9 cellular contexts compared by ENCODE assay signal in the genomic region with DNA sequence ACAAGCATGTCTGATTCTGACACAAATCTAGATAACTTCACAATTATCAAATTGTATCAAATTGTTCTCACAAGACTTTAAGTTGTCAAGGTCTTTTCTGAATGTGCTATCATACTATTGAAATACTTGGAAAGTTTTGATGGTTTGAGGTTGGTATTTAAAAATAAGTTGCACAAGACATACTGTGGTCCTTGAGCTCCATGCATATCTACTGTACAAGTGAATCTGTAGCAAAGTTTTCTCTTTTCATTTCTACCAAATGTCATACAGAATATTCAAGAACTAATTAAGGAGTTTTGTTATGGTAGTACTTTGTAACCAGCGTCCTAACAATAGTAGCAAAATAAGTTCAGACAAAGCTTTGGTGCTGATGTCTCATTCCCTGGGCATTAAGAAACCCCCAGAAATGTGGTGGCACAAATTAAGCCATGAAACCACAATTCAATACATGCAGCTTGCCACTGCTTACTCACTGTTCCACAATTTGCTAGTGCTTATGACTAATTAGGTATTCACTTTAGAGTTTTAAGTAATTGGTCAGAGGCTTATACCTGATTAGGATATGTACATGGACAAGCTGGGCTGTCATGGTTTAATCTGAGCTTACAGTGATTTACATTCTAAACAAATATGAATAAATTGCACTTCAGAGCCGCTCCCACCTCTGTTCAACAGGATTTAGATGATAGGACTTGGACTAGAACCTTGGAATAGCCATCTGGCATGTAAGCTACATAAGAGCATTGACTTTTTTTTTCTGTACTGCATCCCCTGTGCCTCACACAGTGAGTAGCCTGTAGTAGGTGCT. TPM values are rescaled to one million over a fixed set of nuclear protein-coding genes. Genes with fewer than 3 reads are reported as not detected.
A peak's percentile ranks its signal among the peaks of the same experiment; 100 is the strongest.
DNase-seq lines count a peak whose midpoint lies in the region; ATAC-seq and TF ChIP-seq lines count a peak whose summit lies in the region.
"Had no signal": no experiment of that assay in that cellular context is flagged by ENCODE, and none has a peak within 500 bp of the region (broad histone marks: within the 10 kb centered on the region; RNA-seq: fewer than 3 reads in every experiment).

No MANE protein-coding gene starts in this region.

- H3K9me3 Mint-ChIP-seq in activated naive CD8-positive, alpha-beta T cell (ENCODE audit: low read depth) = no peaks in the 10 kb centered on the region
- H3K9me3 Mint-ChIP-seq: activated naive CD8-positive, alpha-beta T cell treated with anti-CD3 and anti-CD28 coated beads, Interleukin-2, amount 10 ng/mL, durations not matched to agents 7 days and 5 days had no signal

- DNase-seq in Daoy (ENCODE audit: low read depth) = peak; percentile 95
- DNase-seq in LHCN-M2 (ENCODE audit: low read depth) = peak; percentile 96
- no peak for DNase-seq in coronary artery (ENCODE audit: low spot score)
- no peak for DNase-seq in right lobe of liver
- DNase-seq: activated naive CD8-positive, alpha-beta T cell treated with anti-CD3 and anti-CD28 coated beads, Interleukin-2, amount 10 ng/mL, durations not matched to agents 7 days and 5 days had no signal

- no peak for ATAC-seq in HG03045 (IDR thresholded peaks at IDR 0.05; ENCODE audit: unreplicated experiment)
- ATAC-seq in right lobe of liver = no peak
- ATAC-seq in GM18861 (IDR thresholded peaks at IDR 0.05; ENCODE audit: unreplicated experiment) = no peak

- H3K4me1 ChIP-seq in muscle layer of duodenum (ENCODE audit: control insufficient read depth in 1 of 2, insufficient read depth in 2 of 2, low read length in 2 of 2) (peaks cover 3 to 15% of the 10 kb centered on the region in 2 donors), right lobe of liver (peaks cover 0 to 9% (median 4%) of the 10 kb centered on the region in 4 donors)

- H3K27me3 ChIP-seq in muscle layer of duodenum (ENCODE audit: low read depth, low read length) (no peaks in the 10 kb centered on the region), right lobe of liver (no peaks in the 10 kb centered on the region)

- TF ChIP-seq CTCF in coronary artery (IDR thresholded peaks at IDR 0.05) = no peak
- no peak for TF ChIP-seq CTCF in right lobe of liver (IDR thresholded peaks at IDR 0.05)

- WGBS in right lobe of liver (ENCODE audit: insufficient coverage, low coverage, low lambda C conversion rate, missing lambda C conversion rate) = 73% methylated on average over 2 of the region's 2 CpGs

- no peak for TF ChIP-seq POLR2A in right lobe of liver (IDR thresholded peaks at IDR 0.05)

- H3K4me3 ChIP-seq in muscle layer of duodenum (ENCODE audit: low read depth in 1 of 2, low read length in 2 of 2) (no peak overlapping the region), coronary artery (no peak overlapping the region), right lobe of liver (no peak overlapping the region)

- peaks cover 52% of the 10 kb centered on the region for H3K4me1 Mint-ChIP-seq in activated naive CD8-positive, alpha-beta T cell (ENCODE audit: low read depth)

- H3K36me3 Mint-ChIP-seq in activated naive CD8-positive, alpha-beta T cell = no peaks in the 10 kb centered on the region
- H3K36me3 Mint-ChIP-seq: activated naive CD8-positive, alpha-beta T cell treated with anti-CD3 and anti-CD28 coated beads, Interleukin-2, amount 10 ng/mL, durations not matched to agents 7 days and 5 days had no signal

- H3K9me3 ChIP-seq in muscle layer of duodenum (ENCODE audit: control insufficient read depth in 1 of 2, low read length in 2 of 2) (no peaks in the 10 kb centered on the region), right lobe of liver (no peaks in the 10 kb centered on the region)

- peak overlapping the region; percentile 18 for H3K27ac Mint-ChIP-seq in activated naive CD8-positive, alpha-beta T cell
- H3K27ac Mint-ChIP-seq: activated naive CD8-positive, alpha-beta T cell treated with anti-CD3 and anti-CD28 coated beads, Interleukin-2, amount 10 ng/mL, durations not matched to agents 7 days and 5 days had no signal

- intact Hi-C loops in right lobe of liver (cut with DNase I) = no loop called here

- H3K4me3 Mint-ChIP-seq in activated naive CD8-positive, alpha-beta T cell = peak overlapping the region; percentile 1
- H3K4me3 Mint-ChIP-seq: activated naive CD8-positive, alpha-beta T cell treated with anti-CD3 and anti-CD28 coated beads, Interleukin-2, amount 10 ng/mL, durations not matched to agents 7 days and 5 days had no signal

- H3K27ac ChIP-seq in muscle layer of duodenum (ENCODE audit: low read length) = peak overlapping the region; percentile 7
- no peak overlapping the region for H3K27ac ChIP-seq in coronary artery
- H3K27ac ChIP-seq in right lobe of liver = no peak overlapping the region

- H3K36me3 ChIP-seq in muscle layer of duodenum (ENCODE audit: control insufficient read depth in 1 of 2, insufficient read depth in 2 of 2, low read length in 2 of 2) = no peaks in the 10 kb centered on the region
- H3K36me3 ChIP-seq in right lobe of liver = no peaks in the 10 kb centered on the region

- H3K27me3 Mint-ChIP-seq in activated naive CD8-positive, alpha-beta T cell = no peaks in the 10 kb centered on the region
- H3K27me3 Mint-ChIP-seq: activated naive CD8-positive, alpha-beta T cell treated with anti-CD3 and anti-CD28 coated beads, Interleukin-2, amount 10 ng/mL, durations not matched to agents 7 days and 5 days had no signal

RNA-seq across cellular contexts. Expression of a gene that starts 8.8 kb away (rescaled TPM):
- total RNA-seq in Daoy (2014; rRNA removed; shearing (Covaris generic)) = 47.0 and 84.0 TPM in 2 replicates
- 45.0 and 54.1 TPM in 2 replicates for total RNA-seq in LHCN-M2 (2014; rRNA removed)
- polyA plus RNA-seq in LHCN-M2 (2012) = 8.3 TPM
- total RNA-seq in right lobe of liver = 10 to 100 TPM; 13.9 to 26.2 (median 21.5) TPM

Comparison
In these comparisons a context has a peak if more than half of its experiments do, and no peak if none do; other contexts are left out.
1. DNase-seq: peak in Daoy (single experiment) and LHCN-M2 (single experiment); none in coronary artery (single experiment) and right lobe of liver (0 of 3).